In the genomic region with DNA sequence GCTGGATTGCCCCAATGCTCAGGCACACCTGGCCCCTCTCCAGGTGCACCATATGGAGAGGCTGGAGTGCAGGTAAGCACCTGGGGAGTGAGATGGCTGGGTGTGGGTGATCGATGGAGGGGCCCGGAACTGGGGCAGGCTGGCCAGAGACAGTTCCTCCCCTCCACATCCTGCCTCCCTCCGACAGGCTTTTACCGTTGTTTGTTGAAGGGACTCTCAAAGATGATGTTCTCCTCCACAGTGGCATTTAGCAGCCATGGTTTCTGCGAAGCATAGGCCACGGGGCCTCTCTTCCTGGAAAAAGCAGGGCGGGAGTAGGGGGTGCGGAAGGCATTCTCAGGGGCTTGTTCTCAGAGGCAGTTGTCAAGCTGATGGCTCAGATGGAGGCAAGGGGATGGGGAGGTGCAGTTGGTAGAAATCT, we compare ENCODE assay signal across 16 cellular contexts. TPM values are rescaled to one million over a fixed set of nuclear protein-coding genes. Genes with fewer than 3 reads are reported as not detected.
DNase-seq lines count a peak whose midpoint lies in the region; ATAC-seq lines count a peak whose summit lies in the region.
"Had no signal": no experiment of that assay in that cellular context is flagged by ENCODE, and none has a peak within 500 bp of the region (broad histone marks: within the 10 kb centered on the region; RNA-seq: fewer than 3 reads in every experiment).

No MANE protein-coding gene starts in this region.

- no peak for ATAC-seq in activated CD4-positive, alpha-beta T cell treated with anti-CD3 and anti-CD28 coated beads for 36 hours
- peak; percentile 60 for ATAC-seq in stimulated activated naive CD8-positive, alpha-beta T cell treated with anti-CD3 and anti-CD28 coated beads, Interleukin-15, amount 100 ng/mL, for 72 hours
- ATAC-seq in GM18909 (IDR thresholded peaks at IDR 0.05; ENCODE audit: poor library complexity, unreplicated experiment) = no peak
- ATAC-seq: activated T-cell treated with anti-CD3 and anti-CD28 coated beads, Interleukin-2, amount 50 U/mL, for 4 hours had no signal

- no peaks in the 10 kb centered on the region for H3K36me3 Mint-ChIP-seq in activated CD4-positive, alpha-beta T cell treated with anti-CD3 and anti-CD28 coated beads, Interleukin-2, amount 10 ng/mL, durations not matched to agents 24 days and 14 days (ENCODE audit: low read depth)
- no peaks in the 10 kb centered on the region for H3K36me3 Mint-ChIP-seq in activated CD4-positive, alpha-beta T cell treated with anti-CD3 and anti-CD28 coated beads for 36 hours (ENCODE audit: low read depth)
- H3K36me3 Mint-ChIP-seq in activated T-helper 1 cell treated with anti-CD3 and anti-CD28 coated beads, Interleukin-12 subunit alpha, Interleukin-12 subunit beta, Interleukin-2, Interleukin-4 antibody, amounts not matched to agents 30 ng/mL and 10 ng/mL and 1 ng/mL, durations not matched to agents 14 hours and 24 hours and 36 hours (ENCODE audit: low read depth) = peaks cover 1% of the 10 kb centered on the region

- CTCF ChIA-PET in activated CD4-positive, alpha-beta T cell treated with anti-CD3 and anti-CD28 coated beads for 36 hours (lab: Charles Lee) = no interaction called here

- H3K4me1 Mint-ChIP-seq in activated CD4-positive, alpha-beta T cell treated with anti-CD3 and anti-CD28 coated beads, Interleukin-2, amount 10 ng/mL, durations not matched to agents 24 days and 14 days = peaks cover 31% of the 10 kb centered on the region
- H3K4me1 Mint-ChIP-seq in activated CD4-positive, alpha-beta T cell treated with anti-CD3 and anti-CD28 coated beads for 36 hours = peaks cover 3% of the 10 kb centered on the region
- H3K4me1 Mint-ChIP-seq in activated T-helper 1 cell treated with anti-CD3 and anti-CD28 coated beads, Interleukin-12 subunit alpha, Interleukin-12 subunit beta, Interleukin-2, Interleukin-4 antibody, amounts not matched to agents 30 ng/mL and 10 ng/mL and 1 ng/mL, durations not matched to agents 14 hours and 24 hours and 36 hours (ENCODE audit: low read depth) = peaks cover 24% of the 10 kb centered on the region
- H3K4me1 Mint-ChIP-seq in stimulated activated naive CD8-positive, alpha-beta T cell treated with anti-CD3 and anti-CD28 coated beads, Interleukin-15, amount 100 ng/mL, for 72 hours = peaks cover 25% of the 10 kb centered on the region
- H3K4me1 Mint-ChIP-seq: central memory CD8-positive, alpha-beta T cell had no signal

- DNase-seq in activated CD4-positive, alpha-beta T cell treated with anti-CD3 and anti-CD28 coated beads, Interleukin-2, amount 10 ng/mL, durations not matched to agents 24 days and 14 days = peak; percentile 75
- DNase-seq in activated CD4-positive, alpha-beta T cell treated with anti-CD3 and anti-CD28 coated beads for 36 hours = no peak
- DNase-seq in NCI-H2081 (lab: John Stamatoyannopoulos, UW) (peak; percentile 91 to 95), T-helper 9 cell (no peak), OCI-M1 (lab: John Stamatoyannopoulos, UW) (no peak)
- DNase-seq in activated T-helper 1 cell treated with anti-CD3 and anti-CD28 coated beads, Interleukin-12 subunit alpha, Interleukin-12 subunit beta, Interleukin-2, Interleukin-4 antibody, amounts not matched to agents 30 ng/mL and 10 ng/mL and 1 ng/mL, durations not matched to agents 14 hours and 24 hours and 36 hours (ENCODE audit: low spot score) = no peak
- no peak for DNase-seq in stimulated activated naive CD8-positive, alpha-beta T cell treated with anti-CD3 and anti-CD28 coated beads, Interleukin-15, amount 100 ng/mL, for 72 hours
- DNase-seq: activated T-cell treated with anti-CD3 and anti-CD28 coated beads, Interleukin-2, amount 50 U/mL, for 4 hours; Caco-2; effector memory CD4-positive, alpha-beta T cell; H9; KG1; kidney; SIG-M5 had no signal

- intact Hi-C loops in activated CD4-positive, alpha-beta T cell treated with anti-CD3 and anti-CD28 coated beads, Interleukin-2, amount 10 ng/mL, durations not matched to agents 24 days and 14 days (cut with micrococcal nuclease) = no loop called here
- intact Hi-C loops in activated CD4-positive, alpha-beta T cell treated with anti-CD3 and anti-CD28 coated beads for 36 hours (cut with DNase I, micrococcal nuclease) = no loop called here
- intact Hi-C loops in activated T-helper 1 cell treated with anti-CD3 and anti-CD28 coated beads, Interleukin-12 subunit alpha, Interleukin-12 subunit beta, Interleukin-2, Interleukin-4 antibody, amounts not matched to agents 30 ng/mL and 10 ng/mL and 1 ng/mL, durations not matched to agents 14 hours and 24 hours and 36 hours (cut with micrococcal nuclease) = no loop called here

- peaks cover 31% of the 10 kb centered on the region for H3K27me3 Mint-ChIP-seq in activated CD4-positive, alpha-beta T cell treated with anti-CD3 and anti-CD28 coated beads, Interleukin-2, amount 10 ng/mL, durations not matched to agents 24 days and 14 days
- H3K27me3 Mint-ChIP-seq in activated CD4-positive, alpha-beta T cell treated with anti-CD3 and anti-CD28 coated beads for 36 hours = peaks cover 24% of the 10 kb centered on the region
- peaks cover 24% of the 10 kb centered on the region for H3K27me3 Mint-ChIP-seq in activated T-helper 1 cell treated with anti-CD3 and anti-CD28 coated beads, Interleukin-12 subunit alpha, Interleukin-12 subunit beta, Interleukin-2, Interleukin-4 antibody, amounts not matched to agents 30 ng/mL and 10 ng/mL and 1 ng/mL, durations not matched to agents 14 hours and 24 hours and 36 hours (ENCODE audit: insufficient read depth)
- peaks cover 65% of the 10 kb centered on the region for H3K27me3 Mint-ChIP-seq in stimulated activated naive CD8-positive, alpha-beta T cell treated with anti-CD3 and anti-CD28 coated beads, Interleukin-15, amount 100 ng/mL, for 72 hours

- H3K4me3 Mint-ChIP-seq in activated CD4-positive, alpha-beta T cell treated with anti-CD3 and anti-CD28 coated beads, Interleukin-2, amount 10 ng/mL, durations not matched to agents 24 days and 14 days = peak overlapping the region; percentile 41
- no peak overlapping the region for H3K4me3 Mint-ChIP-seq in activated CD4-positive, alpha-beta T cell treated with anti-CD3 and anti-CD28 coated beads for 36 hours
- peak overlapping the region; percentile 16 for H3K4me3 Mint-ChIP-seq in activated T-helper 1 cell treated with anti-CD3 and anti-CD28 coated beads, Interleukin-12 subunit alpha, Interleukin-12 subunit beta, Interleukin-2, Interleukin-4 antibody, amounts not matched to agents 30 ng/mL and 10 ng/mL and 1 ng/mL, durations not matched to agents 14 hours and 24 hours and 36 hours
- peak overlapping the region in 1 of 2 donors; percentile 61 for H3K4me3 Mint-ChIP-seq in stimulated activated naive CD8-positive, alpha-beta T cell treated with anti-CD3 and anti-CD28 coated beads, Interleukin-15, amount 100 ng/mL, for 72 hours
- H3K4me3 Mint-ChIP-seq: activated T-cell treated with anti-CD3 and anti-CD28 coated beads, Interleukin-2, amount 50 U/mL, for 4 hours; central memory CD8-positive, alpha-beta T cell; H9 had no signal

- POLR2A ChIA-PET in activated CD4-positive, alpha-beta T cell treated with anti-CD3 and anti-CD28 coated beads for 36 hours (lab: Charles Lee) = no interaction called here

- no peaks in the 10 kb centered on the region for H3K9me3 Mint-ChIP-seq in activated CD4-positive, alpha-beta T cell treated with anti-CD3 and anti-CD28 coated beads, Interleukin-2, amount 10 ng/mL, durations not matched to agents 24 days and 14 days
- H3K9me3 Mint-ChIP-seq in activated CD4-positive, alpha-beta T cell treated with anti-CD3 and anti-CD28 coated beads for 36 hours (ENCODE audit: low read depth) = no peaks in the 10 kb centered on the region
- H3K9me3 Mint-ChIP-seq in activated T-helper 1 cell treated with anti-CD3 and anti-CD28 coated beads, Interleukin-12 subunit alpha, Interleukin-12 subunit beta, Interleukin-2, Interleukin-4 antibody, amounts not matched to agents 30 ng/mL and 10 ng/mL and 1 ng/mL, durations not matched to agents 14 hours and 24 hours and 36 hours = no peaks in the 10 kb centered on the region
- no peaks in the 10 kb centered on the region for H3K9me3 Mint-ChIP-seq in stimulated activated naive CD8-positive, alpha-beta T cell treated with anti-CD3 and anti-CD28 coated beads, Interleukin-15, amount 100 ng/mL, for 72 hours
- H3K9me3 Mint-ChIP-seq: activated T-cell treated with anti-CD3 and anti-CD28 coated beads, Interleukin-2, amount 50 U/mL, for 4 hours; central memory CD8-positive, alpha-beta T cell had no signal

- peak overlapping the region; percentile 76 for H3K27ac Mint-ChIP-seq in activated CD4-positive, alpha-beta T cell treated with anti-CD3 and anti-CD28 coated beads, Interleukin-2, amount 10 ng/mL, durations not matched to agents 24 days and 14 days
- no peak overlapping the region for H3K27ac Mint-ChIP-seq in activated CD4-positive, alpha-beta T cell treated with anti-CD3 and anti-CD28 coated beads for 36 hours
- H3K27ac Mint-ChIP-seq in activated T-helper 1 cell treated with anti-CD3 and anti-CD28 coated beads, Interleukin-12 subunit alpha, Interleukin-12 subunit beta, Interleukin-2, Interleukin-4 antibody, amounts not matched to agents 30 ng/mL and 10 ng/mL and 1 ng/mL, durations not matched to agents 14 hours and 24 hours and 36 hours = peak overlapping the region; percentile 26
- H3K27ac Mint-ChIP-seq in stimulated activated naive CD8-positive, alpha-beta T cell treated with anti-CD3 and anti-CD28 coated beads, Interleukin-15, amount 100 ng/mL, for 72 hours = no peak overlapping the region
- H3K27ac Mint-ChIP-seq: H9 had no signal

RNA-seq across cellular contexts. Expression of a gene that starts 25.9 kb away (rescaled TPM):
- 0.85 and 1.1 TPM in 2 replicates for total RNA-seq in activated CD4-positive, alpha-beta T cell treated with anti-CD3 and anti-CD28 coated beads, Interleukin-2, amount 10 ng/mL, durations not matched to agents 24 days and 14 days
- under 1 TPM; 0.23 to 0.43 TPM for total RNA-seq in activated CD4-positive, alpha-beta T cell treated with anti-CD3 and anti-CD28 coated beads for 36 hours
- 1.4 and 1.6 TPM in 2 replicates for total RNA-seq in activated T-helper 1 cell treated with anti-CD3 and anti-CD28 coated beads, Interleukin-12 subunit alpha, Interleukin-12 subunit beta, Interleukin-2, Interleukin-4 antibody, amounts not matched to agents 30 ng/mL and 10 ng/mL and 1 ng/mL, durations not matched to agents 14 hours and 24 hours and 36 hours

Comparison
In these comparisons a context has a peak if more than half of its experiments do, and no peak if none do; other contexts are left out.
1. DNase-seq: peak in activated CD4-positive, alpha-beta T cell treated with anti-CD3 and anti-CD28 coated beads, Interleukin-2, amount 10 ng/mL, durations not matched to agents 24 days and 14 days (single experiment) and NCI-H2081 (2 of 2); none in activated CD4-positive, alpha-beta T cell treated with anti-CD3 and anti-CD28 coated beads for 36 hours (single experiment), activated T-helper 1 cell treated with anti-CD3 and anti-CD28 coated beads, Interleukin-12 subunit alpha, Interleukin-12 subunit beta, Interleukin-2, Interleukin-4 antibody, amounts not matched to agents 30 ng/mL and 10 ng/mL and 1 ng/mL, durations not matched to agents 14 hours and 24 hours and 36 hours (single experiment), stimulated activated naive CD8-positive, alpha-beta T cell treated with anti-CD3 and anti-CD28 coated beads, Interleukin-15, amount 100 ng/mL, for 72 hours (0 of 2), T-helper 9 cell (single experiment) and OCI-M1 (single experiment).
2. H3K27ac Mint-ChIP-seq: peak in activated CD4-positive, alpha-beta T cell treated with anti-CD3 and anti-CD28 coated beads, Interleukin-2, amount 10 ng/mL, durations not matched to agents 24 days and 14 days (single experiment) and activated T-helper 1 cell treated with anti-CD3 and anti-CD28 coated beads, Interleukin-12 subunit alpha, Interleukin-12 subunit beta, Interleukin-2, Interleukin-4 antibody, amounts not matched to agents 30 ng/mL and 10 ng/mL and 1 ng/mL, durations not matched to agents 14 hours and 24 hours and 36 hours (single experiment); none in activated CD4-positive, alpha-beta T cell treated with anti-CD3 and anti-CD28 coated beads for 36 hours (single experiment) and stimulated activated naive CD8-positive, alpha-beta T cell treated with anti-CD3 and anti-CD28 coated beads, Interleukin-15, amount 100 ng/mL, for 72 hours (0 of 2).